8 cellular contexts compared by ENCODE assay signal in genomic region chr6:31497595-31498476, GRCh38. TPM values are rescaled to one million over a fixed set of nuclear protein-coding genes. Genes with fewer than 3 reads are reported as not detected.
DNase-seq lines count a peak whose midpoint lies in the region; ATAC-seq, FAIRE-seq and TF ChIP-seq lines count a peak whose summit lies in the region.

Gene MICB (plus strand): TSS chr6:31498145. CDS start chr6:31498194, 49 bp downstream.

- ATAC-seq in HG02840 (IDR thresholded peaks at IDR 0.05; ENCODE audit: low FRiP score, unreplicated experiment) (peak; percentile 47), memory B cell (ENCODE audit: low read depth) (peak; percentile 62)
- peak; percentile 71 for ATAC-seq in effector memory CD8-positive, alpha-beta T cell (replicated peaks)

- H3K4me3 ChIP-seq in GM12875 (ENCODE audit: low read depth, low read length) = peak within 1 kb of the TSS; percentile 56

- DNase-seq in NCI-H526 (lab: John Stamatoyannopoulos, UW) (peak; percentile 89 to 93), memory B cell (ENCODE audit: low spot score in 2 of 2) (peak; percentile 63), D721Med (ENCODE audit: insufficient read length, low spot score) (no peak)
- peak; percentile 77 to 81 (median 77) for DNase-seq in effector memory CD8-positive, alpha-beta T cell
- DNase-seq in stimulated activated CD8-positive, alpha-beta memory T cell treated with anti-CD3 and anti-CD28 coated beads, Interleukin-15, amount 100 ng/mL, for 24 hours (ENCODE audit: low read depth) = peak; percentile 54

- FAIRE-seq in D721Med (lab: Jason Lieb, UNC) = no peak

- peak within 1 kb of the TSS; percentile 87 to 89 for H3K4me3 Mint-ChIP-seq in effector memory CD8-positive, alpha-beta T cell
- peak within 1 kb of the TSS; percentile 87 for H3K4me3 Mint-ChIP-seq in memory B cell

- peaks cover 29% of the 10 kb centered on the region for H3K36me3 Mint-ChIP-seq in effector memory CD8-positive, alpha-beta T cell (ENCODE audit: insufficient read depth)
- H3K36me3 Mint-ChIP-seq in memory B cell = no peaks in the 10 kb centered on the region

- peak within 1 kb of the TSS; percentile 84 to 96 for H3K27ac Mint-ChIP-seq in effector memory CD8-positive, alpha-beta T cell
- H3K27ac Mint-ChIP-seq in memory B cell = peak within 1 kb of the TSS; percentile 84

- POLR2A ChIA-PET in activated CD8-positive, alpha-beta memory T cell treated with anti-CD3 and anti-CD28 coated beads for 36 hours (lab: Charles Lee) = interaction anchor here (0.6 to 4.0 kb wide), 2 partner anchors 44 to 81 kb away, joined by 3 to 23 read pairs; partner anchors contain the start of gene DDX39B

- H3K9me3 Mint-ChIP-seq in effector memory CD8-positive, alpha-beta T cell = no peaks in the 10 kb centered on the region
- H3K9me3 Mint-ChIP-seq in memory B cell = no peaks in the 10 kb centered on the region

- peaks cover 57 to 66% of the 10 kb centered on the region in 2 donors for H3K4me1 Mint-ChIP-seq in effector memory CD8-positive, alpha-beta T cell (ENCODE audit: low read depth in 2 of 2)
- H3K4me1 Mint-ChIP-seq in memory B cell = peaks cover 47% of the 10 kb centered on the region

- H3K27me3 Mint-ChIP-seq in effector memory CD8-positive, alpha-beta T cell = no peaks in the 10 kb centered on the region
- no peaks in the 10 kb centered on the region for H3K27me3 Mint-ChIP-seq in memory B cell

- CTCF ChIA-PET in activated CD8-positive, alpha-beta memory T cell treated with anti-CD3 and anti-CD28 coated beads for 36 hours (lab: Charles Lee) = interaction anchor here (0.8 to 1.5 kb wide), 6 partner anchors 44 to 100 kb away, joined by 3 to 4 read pairs (median 3); partner anchors contain the start of genes ATP6V1G2, DDX39B and NFKBIL1

- TF ChIP-seq CTCF in GM12875 (IDR thresholded peaks at IDR 0.05; ENCODE audit: borderline replicate concordance, insufficient read depth, low read depth, low read length) = no peak
- no peak for TF ChIP-seq CTCF in D721Med (IDR thresholded peaks at IDR 0.05; ENCODE audit: insufficient read depth, missing control alignments)

RNA-seq across cellular contexts. Expression of gene MICB, which starts in this region (rescaled TPM):
- total RNA-seq in activated CD8-positive, alpha-beta memory T cell treated with anti-CD3 and anti-CD28 coated beads for 36 hours = 10 to 100 TPM; 22.1 to 22.5 TPM
